Comparison of ENCODE assay signal across 26 cellular contexts in genomic region chr1:4601986-4602385, GRCh38. TPM values are rescaled to one million over a fixed set of nuclear protein-coding genes. Genes with fewer than 3 reads are reported as not detected.
DNase-seq lines count a peak whose midpoint lies in the region; ATAC-seq, FAIRE-seq and TF ChIP-seq lines count a peak whose summit lies in the region.
"Had no signal": no experiment of that assay in that cellular context is flagged by ENCODE, and none has a peak within 500 bp of the region (broad histone marks: within the 10 kb centered on the region; RNA-seq: fewer than 3 reads in every experiment).

No MANE protein-coding gene starts in this region.

- no peaks in the 10 kb centered on the region for H3K4me1 ChIP-seq in kidney (ENCODE audit: control insufficient read depth in 1 of 2, insufficient read depth in 1 of 2, low read depth in 1 of 2, low read length in 2 of 2)
- no peaks in the 10 kb centered on the region for H3K4me1 ChIP-seq in spleen

- H3K27ac ChIP-seq in kidney (ENCODE audit: low read depth in 2 of 2, low read length in 2 of 2) (no peak overlapping the region), spleen (no peak overlapping the region)
- H3K27ac ChIP-seq: C4-2B, GM23248, KMS-11 had no signal

- FAIRE-seq in kidney (lab: Jason Lieb, UNC) = no peak
- FAIRE-seq: GM12891, RCC 7860 had no signal

- TF ChIP-seq CTCF in kidney (IDR thresholded peaks at IDR 0.05; ENCODE audit: borderline replicate concordance, extremely low read depth, insufficient read depth) (no peak), spleen (IDR thresholded peaks at IDR 0.05 in 8 of 11, conservative IDR thresholded peaks at IDR 0.05 in 3 of 11) (no peak)

- no peaks in the 10 kb centered on the region for H3K9me3 ChIP-seq in kidney (ENCODE audit: control insufficient read depth in 1 of 2, low read length in 2 of 2)
- peaks cover 0 to 3% (median 0%) of the 10 kb centered on the region in 8 donors for H3K9me3 ChIP-seq in spleen

- no peak overlapping the region for H3K9ac ChIP-seq in kidney (ENCODE audit: low read length in 2 of 2)
- H3K9ac ChIP-seq: GM23248, KMS-11 had no signal

- ATAC-seq in left ventricle myocardium superior (no peak), GM21717 (IDR thresholded peaks at IDR 0.05; ENCODE audit: unreplicated experiment) (no peak)
- ATAC-seq: HCT116 had no signal

- DNase-seq in cardiac septum (ENCODE audit: low spot score) (peak; percentile 27), left ventricle myocardium superior (no peak), kidney (peak; percentile 29), spleen (peak; percentile 59), NCI-H1105 (lab: John Stamatoyannopoulos, UW) (no peak)
- DNase-seq in activated CD4-positive, alpha-beta T cell treated with anti-CD3 and anti-CD28 coated beads, Interleukin-2, amount 50 U/mL, for 1 hour = no peak
- DNase-seq: AML-193; Calu3; CD8-positive, alpha-beta memory T cell; DMS153; GM23248; IMR-90; NCI-H1092 treated with DMSO at 0.1 percent for 48 hours; NCI-H2029 treated with DMSO at 0.1 percent for 48 hours; NCI-H524 treated with DMSO at 0.1 percent for 48 hours; NCI-H82 had no signal

- intact Hi-C loops in cardiac septum (cut with DNase I) = no loop called here
- intact Hi-C loops in left ventricle myocardium superior (cut with micrococcal nuclease) = no loop called here
- intact Hi-C loops in kidney (cut with DNase I) = no loop called here
- intact Hi-C loops in spleen (cut with DNase I; ENCODE audit: low total_unique reads) = no loop called here

- peaks cover 0 to 62% (median 8%) of the 10 kb centered on the region in 7 donors for H3K27me3 ChIP-seq in spleen (replicated peaks in 1 of 7)

- no peaks in the 10 kb centered on the region for H3K36me3 ChIP-seq in kidney (ENCODE audit: control insufficient read depth in 1 of 2, insufficient read depth in 2 of 2, low read length in 2 of 2)
- H3K36me3 ChIP-seq in spleen = no peaks in the 10 kb centered on the region

- no peak overlapping the region for H3K4me3 ChIP-seq in kidney (ENCODE audit: low read length in 2 of 2)
- H3K4me3 ChIP-seq in spleen = no peak overlapping the region
- H3K4me3 ChIP-seq: GM23248 had no signal

- 81 to 100% (median 85%) methylated on average over 4 of the region's 4 CpGs for WGBS in spleen, 5 donors

- no peak for TF ChIP-seq POLR2A in spleen (IDR thresholded peaks at IDR 0.05)

RNA-seq across cellular contexts. Expression of gene AJAP1, which starts 52.4 kb away (rescaled TPM):
- 0.11 TPM for total RNA-seq in cardiac septum
- 0.05 TPM for total RNA-seq in left ventricle myocardium superior
- 5.5 TPM for total RNA-seq in kidney
- polyA plus RNA-seq in kidney (ENCODE audit: insufficient read depth, low read depth, low replicate concordance) = 2.7 TPM
- total RNA-seq in spleen = 10 to 100 TPM in 2 of 7 donors, 1 to 10 TPM in 5; 1.7 to 13.3 (median 2.9) TPM
- polyA plus RNA-seq in spleen = under 1 TPM; 0.04 to 0.27 (median 0.26) TPM
- total RNA-seq: A172; Calu3; CD8-positive, alpha-beta memory T cell; OCI-LY7; SK-MEL-5 had no signal
- polyA plus RNA-seq: AG04450; CD8-positive, alpha-beta memory T cell had no signal

Comparison
In these comparisons a context has a peak if more than half of its experiments do, and no peak if none do; other contexts are left out.
1. DNase-seq: peak in cardiac septum (single experiment), kidney (single experiment) and spleen (single experiment); none in left ventricle myocardium superior (single experiment), NCI-H1105 (single experiment) and activated CD4-positive, alpha-beta T cell treated with anti-CD3 and anti-CD28 coated beads, Interleukin-2, amount 50 U/mL, for 1 hour (single experiment).